19 cellular contexts compared by ENCODE assay signal in genomic region chr6:31782126-31782941, GRCh38. TPM values are rescaled to one million over a fixed set of nuclear protein-coding genes. Genes with fewer than 3 reads are reported as not detected.
DNase-seq lines count a peak whose midpoint lies in the region; ATAC-seq, FAIRE-seq and TF ChIP-seq lines count a peak whose summit lies in the region.
"Had no signal": no experiment of that assay in that cellular context is flagged by ENCODE, and none has a peak within 500 bp of the region (broad histone marks: within the 10 kb centered on the region; RNA-seq: fewer than 3 reads in every experiment).

No MANE protein-coding gene starts in this region.

- no peak for TF ChIP-seq EP300 in GM12878 (IDR thresholded peaks at IDR 0.05; ENCODE audit: borderline replicate concordance in 1 of 2, control insufficient read depth in 1 of 2, low read depth in 2 of 2, low read length in 2 of 2)

- no peak overlapping the region for H3K9ac ChIP-seq in GM12878 (ENCODE audit: control insufficient read depth, insufficient read depth, low read length)

- TF ChIP-seq CTCF in Caco-2 (IDR thresholded peaks at IDR 0.05; ENCODE audit: insufficient read depth in 1 of 2, low read depth in 1 of 2, low read length in 1 of 2, severe bottlenecking in 1 of 2, unreplicated experiment in 1 of 2) (no peak), GM12878 (IDR thresholded peaks at IDR 0.05 in 2 of 3, conservative IDR thresholded peaks at IDR 0.05 in 1 of 3; ENCODE audit: control insufficient read depth in 2 of 3, extremely low read depth in 1 of 3, insufficient read depth in 1 of 3, low read depth in 3 of 3, low read length in 3 of 3) (no peak), osteoblast (IDR thresholded peaks at IDR 0.05; ENCODE audit: extremely low read depth, low read depth, low read length) (no peak)

- H3K27ac ChIP-seq in GM12878 (ENCODE audit: control insufficient read depth, insufficient read depth) (no peak overlapping the region), osteoblast (ENCODE audit: low read depth, low read length) (no peak overlapping the region)

- H3K79me2 ChIP-seq in GM12878 (ENCODE audit: control insufficient read depth, insufficient read depth, low read length) (no peaks in the 10 kb centered on the region), osteoblast (ENCODE audit: insufficient read depth, low read length) (no peaks in the 10 kb centered on the region)

- no peaks in the 10 kb centered on the region for H3K27me3 ChIP-seq in Caco-2 (replicated peaks; ENCODE audit: control insufficient read depth, insufficient read depth, low read length)
- H3K27me3 ChIP-seq in GM12878 (replicated peaks in 1 of 2; ENCODE audit: control insufficient read depth in 2 of 2, insufficient read depth in 2 of 2, low read length in 1 of 2), result no peaks in the 10 kb centered on the region
- H3K27me3 ChIP-seq in osteoblast (ENCODE audit: insufficient read depth, low read length), result no peaks in the 10 kb centered on the region

- CTCF ChIA-PET in Caco-2 (lab: Charles Lee), result no interaction called here
- CTCF ChIA-PET in GM12878 (lab: Yijun Ruan, JAX), result interaction anchor here (0.6 to 1.4 kb wide), 2 partner anchors 9 to 10 kb away, joined by 3 read pairs; no protein-coding TSS in a partner anchor

- FAIRE-seq in GM12878 (lab: Jason Lieb, UNC), result no peak

- H2AFZ ChIP-seq in GM12878 (ENCODE audit: control insufficient read depth, low read depth, low read length) (no peak overlapping the region), osteoblast (ENCODE audit: low read length) (no peak overlapping the region)

- BruUV-seq in Caco-2 (replicated peaks; lab: Mats Ljungman, UMichigan) (TSS peak; percentile 23), GM12878 (replicated peaks; lab: Mats Ljungman, UMichigan) (TSS peak; percentile 51)

- H3K9me3 ChIP-seq in Caco-2 (no peaks in the 10 kb centered on the region), GM12878 (replicated peaks; ENCODE audit: control insufficient read depth, insufficient read depth, low read length) (no peaks in the 10 kb centered on the region), osteoblast (ENCODE audit: low read depth, low read length) (no peaks in the 10 kb centered on the region)

- no peak for TF ChIP-seq RAD21 in GM12878 (IDR thresholded peaks at IDR 0.05; ENCODE audit: insufficient read depth, low read depth, low read length)

- H4K20me1 ChIP-seq in GM12878 (ENCODE audit: control insufficient read depth, insufficient read depth) (no peaks in the 10 kb centered on the region), osteoblast (ENCODE audit: insufficient read depth, low read length) (peaks cover 3% of the 10 kb centered on the region)

- H3K9me3 Mint-ChIP-seq in Caco-2 (ENCODE audit: unreplicated experiment), result no peaks in the 10 kb centered on the region
- H3K9me3 Mint-ChIP-seq: CD8-positive, alpha-beta memory T cell had no signal

- RAD21 ChIA-PET in GM12878 (lab: Charles Lee; ENCODE audit: unreplicated experiment), result no interaction called here

- no peaks in the 10 kb centered on the region for H3K27me3 Mint-ChIP-seq in Caco-2 (ENCODE audit: insufficient read depth, unreplicated experiment)
- H3K27me3 Mint-ChIP-seq: CD8-positive, alpha-beta memory T cell had no signal

- ATAC-seq in GM18505 (IDR thresholded peaks at IDR 0.05; ENCODE audit: unreplicated experiment) (no peak), GM12878 (no peak), HG02588 (IDR thresholded peaks at IDR 0.05; ENCODE audit: unreplicated experiment) (no peak), HG03025 (IDR thresholded peaks at IDR 0.05; ENCODE audit: low FRiP score, unreplicated experiment) (no peak)

- H3K4me2 ChIP-seq in GM12878 (ENCODE audit: control insufficient read depth, insufficient read depth) (no peak overlapping the region), osteoblast (ENCODE audit: insufficient read depth, low read length) (no peak overlapping the region)

- peaks cover 5% of the 10 kb centered on the region for H3K4me1 ChIP-seq in Caco-2
- H3K4me1 ChIP-seq in GM12878 (ENCODE audit: control insufficient read depth, insufficient read depth, low read length), result peaks cover 8% of the 10 kb centered on the region
- peaks cover 4% of the 10 kb centered on the region for H3K4me1 ChIP-seq in osteoblast (ENCODE audit: insufficient read depth, low read length)

- no peaks in the 10 kb centered on the region for H3K4me1 Mint-ChIP-seq in Caco-2 (ENCODE audit: low read depth, unreplicated experiment)

- intact Hi-C loops in Caco-2 (cut with micrococcal nuclease; ENCODE audit: unreplicated experiment), result no loop called here
- intact Hi-C loops in GM12878 (cut with micrococcal nuclease; ENCODE audit: unreplicated experiment), result no loop called here

- in situ Hi-C loops in GM12878 (cut with MboI), result no loop called here

- POLR2A ChIA-PET in Caco-2 (lab: Charles Lee) (no interaction called here), GM12878 (lab: Charles Lee) (no interaction called here)

- peaks cover 60% of the 10 kb centered on the region for H3K36me3 Mint-ChIP-seq in Caco-2 (ENCODE audit: insufficient read depth, unreplicated experiment)

- no peak overlapping the region for H3K4me3 Mint-ChIP-seq in Caco-2 (ENCODE audit: unreplicated experiment)

- no peak overlapping the region for H3K4me3 ChIP-seq in Caco-2 (ENCODE audit: low read depth, low read length)
- H3K4me3 ChIP-seq in GM12878, result no peak overlapping the region
- no peak overlapping the region for H3K4me3 ChIP-seq in osteoblast (ENCODE audit: insufficient read depth, low read length)

- SMC1A ChIA-PET in GM12878 (lab: Charles Lee; ENCODE audit: uncharacterized antibody, unreplicated experiment), result interaction anchor here (0.8 kb wide), 1 partner anchor 30 kb away, joined by 3 read pairs; no protein-coding TSS in a partner anchor

- H3K27ac Mint-ChIP-seq in Caco-2 (ENCODE audit: unreplicated experiment), result no peak overlapping the region
- H3K27ac Mint-ChIP-seq: CD8-positive, alpha-beta memory T cell had no signal

- peak; percentile 14 for TF ChIP-seq POLR2A in GM18505 (IDR thresholded peaks at IDR 0.05; ENCODE audit: borderline replicate concordance, extremely low read depth, insufficient read depth, insufficient read length)
- TF ChIP-seq POLR2A in GM12878 (IDR thresholded peaks at IDR 0.05; ENCODE audit: low read depth, low read length), result peak; percentile 68

- 93% methylated on average over 34 of the region's 34 CpGs for WGBS in GM12878 (ENCODE audit: insufficient coverage, insufficient replicate concordance, low lambda C conversion rate, missing lambda C conversion rate)

- DNase-seq in Caco-2, result no peak
- DNase-seq in GM12878 (ENCODE audit: low read depth, low spot score), result no peak
- DNase-seq in osteoblast (ENCODE audit: insufficient read length, low spot score, missing footprints), result peak; percentile 62
- no peak for DNase-seq in NK-92 treated with Interleukin-12 subunit alpha and Interleukin-12 subunit beta, amount 100 ng/mL, for 24 hours (lab: John Stamatoyannopoulos, UW)
- DNase-seq: ACHN, C1 segment of cervical spinal cord, DMS79 treated with DMSO at 0.1 percent for 48 hours, H7, KBM-7, NCI-H1105 treated with DMSO at 0.1 percent for 48 hours, NCI-H187, NCI-H2107, NCI-H510A treated with DMSO at 0.1 percent for 48 hours, NCI-H774 had no signal

- H3K36me3 ChIP-seq in Caco-2 (ENCODE audit: control insufficient read depth, insufficient read depth, low read length) (no peaks in the 10 kb centered on the region), GM12878 (ENCODE audit: control insufficient read depth in 2 of 2, insufficient read depth in 2 of 2, low read length in 1 of 2) (peaks cover 6 to 51% of the 10 kb centered on the region in 2 experiments; a peak in 3 of 4 replicates), osteoblast (ENCODE audit: insufficient read depth, low read length) (peaks cover 69% of the 10 kb centered on the region)

RNA-seq across cellular contexts. Expression of gene VWA7, which starts 5.2 kb away (rescaled TPM):
- 0.61 and 1.5 TPM in 2 replicates for total RNA-seq in Caco-2 (2022)
- total RNA-seq in GM12878 (2013; cell fraction: nucleolus; rRNA removed), result 7.5 and 10.4 TPM in 2 replicates
- total RNA-seq in GM12878 (2014; rRNA removed), result 2.0 and 2.7 TPM in 2 replicates
- total RNA-seq in GM12878 (2014; rRNA removed; fragmentation: Illumina TruSeq; extraction: Trizol), result 0.94 and 1.2 TPM in 2 replicates
- total RNA-seq in GM12878 (2021), result 2.3 and 3.1 TPM in 2 replicates
- polyA plus RNA-seq in GM12878 (2011; ENCODE audit: low read depth), result 0.33 TPM
- polyA plus RNA-seq in GM12878 (2011; rRNA removed), result 1.1 and 1.3 TPM in 2 replicates
- polyA plus RNA-seq in GM12878 (2011; cell fraction: cytosol; rRNA removed), result 1.4 and 1.8 TPM in 2 replicates
- polyA plus RNA-seq in GM12878 (2011; cell fraction: nucleus; rRNA removed), result 12.8 and 13.9 TPM in 2 replicates
- 1.2 and 1.4 TPM in 2 replicates for polyA plus RNA-seq in GM12878 (2012)
- polyA plus RNA-seq in GM12878 (2014; fragmentation: Illumina TruSeq; extraction: Trizol), result 1.0 TPM in 1 of 2 replicates, not detected in the other
- under 1 TPM in 1 of 2 experiments, not detected in 1; 0.11 TPM for polyA plus RNA-seq in GM12878 (2014; fragmentation: Nextera tagmentation; extraction: Ambion mirVana)
- polyA plus RNA-seq in GM12878 (2014; rRNA removed), result 2.6 and 3.0 TPM in 2 replicates
- polyA plus RNA-seq in GM12878 (2016; fragmentation: Nextera tagmentation; extraction: Ambion mirVana), result 1 to 10 TPM; 1.2 TPM
- polyA minus RNA-seq in GM12878 (2011; rRNA and poly(A)+ RNA removed), result 1.6 and 2.3 TPM in 2 replicates
- polyA minus RNA-seq in GM12878 (2011; cell fraction: cytosol; rRNA and poly(A)+ RNA removed), result 2.5 TPM in 1 of 2 replicates, not detected in the other
- 3.5 and 6.2 TPM in 2 replicates for polyA minus RNA-seq in GM12878 (2011; cell fraction: nucleus; rRNA and poly(A)+ RNA removed)
- total RNA-seq in osteoblast, result 0.29 and 0.36 TPM in 2 replicates
- total RNA-seq: SK-MEL-5 had no signal

RNA-seq across cellular contexts. Expression of gene VARS1, which starts 13.2 kb away (rescaled TPM):
- 132 and 135 TPM in 2 replicates for total RNA-seq in Caco-2 (2022)
- 71.4 and 80.0 TPM in 2 replicates for total RNA-seq in GM12878 (2013; cell fraction: nucleolus; rRNA removed)
- total RNA-seq in GM12878 (2014; rRNA removed), result 61.4 and 90.1 TPM in 2 replicates
- 63.8 and 69.1 TPM in 2 replicates for total RNA-seq in GM12878 (2014; rRNA removed; fragmentation: Illumina TruSeq; extraction: Trizol)
- total RNA-seq in GM12878 (2021), result 232 and 243 TPM in 2 replicates
- polyA plus RNA-seq in GM12878 (2011; ENCODE audit: low read depth), result 31.0 TPM
- polyA plus RNA-seq in GM12878 (2011; rRNA removed), result 11.3 and 15.8 TPM in 2 replicates
- 28.9 and 30.5 TPM in 2 replicates for polyA plus RNA-seq in GM12878 (2011; cell fraction: cytosol; rRNA removed)
- polyA plus RNA-seq in GM12878 (2011; cell fraction: nucleus; rRNA removed), result 193 and 303 TPM in 2 replicates
- 42.8 and 46.7 TPM in 2 replicates for polyA plus RNA-seq in GM12878 (2012)
- 92.9 and 138 TPM in 2 replicates for polyA plus RNA-seq in GM12878 (2014; fragmentation: Illumina TruSeq; extraction: Trizol)
- polyA plus RNA-seq in GM12878 (2014; fragmentation: Nextera tagmentation; extraction: Ambion mirVana), result 1 to 10 TPM; 1.2 to 5.7 TPM
- polyA plus RNA-seq in GM12878 (2014; rRNA removed), result 71.3 and 92.5 TPM in 2 replicates
- polyA plus RNA-seq in GM12878 (2016; fragmentation: Nextera tagmentation; extraction: Ambion mirVana), result 100 to 1,000 TPM; 121 to 155 TPM
- polyA minus RNA-seq in GM12878 (2011; rRNA and poly(A)+ RNA removed), result 35.0 and 60.0 TPM in 2 replicates
- 52.5 and 54.9 TPM in 2 replicates for polyA minus RNA-seq in GM12878 (2011; cell fraction: cytosol; rRNA and poly(A)+ RNA removed)
- polyA minus RNA-seq in GM12878 (2011; cell fraction: nucleus; rRNA and poly(A)+ RNA removed), result 42.4 and 91.2 TPM in 2 replicates
- total RNA-seq in osteoblast, result 40.1 and 42.0 TPM in 2 replicates

RNA-seq across cellular contexts. Expression of gene SAPCD1, which starts 19.9 kb away (rescaled TPM):
- total RNA-seq in Caco-2 (2022) (6.4 and 13.0 TPM in 2 replicates), GM12878 (2014; rRNA removed) (3.4 and 6.3 TPM in 2 replicates), GM12878 (2014; rRNA removed; fragmentation: Illumina TruSeq; extraction: Trizol) (6.0 and 6.1 TPM in 2 replicates), GM12878 (2021) (8.6 and 13.0 TPM in 2 replicates), osteoblast (0.59 and 1.4 TPM in 2 replicates)
- 19.2 and 21.8 TPM in 2 replicates for total RNA-seq in GM12878 (2013; cell fraction: nucleolus; rRNA removed)
- 11.4 TPM for polyA plus RNA-seq in GM12878 (2011; ENCODE audit: low read depth)
- polyA plus RNA-seq in GM12878 (2011; rRNA removed) (3.2 and 5.6 TPM in 2 replicates), GM12878 (2014; fragmentation: Illumina TruSeq; extraction: Trizol) (9.5 and 15.4 TPM in 2 replicates), GM12878 (2014; fragmentation: Nextera tagmentation; extraction: Ambion mirVana) (1 to 10 TPM; 1.6 to 3.1 TPM), GM12878 (2014; rRNA removed) (10.4 and 12.2 TPM in 2 replicates), GM12878 (2016; fragmentation: Nextera tagmentation; extraction: Ambion mirVana) (1 to 10 TPM; 3.5 to 4.7 TPM)
- 1.7 TPM in 2 replicates for polyA plus RNA-seq in GM12878 (2011; cell fraction: cytosol; rRNA removed)
- polyA plus RNA-seq in GM12878 (2011; cell fraction: nucleus; rRNA removed), result 53.4 and 54.9 TPM in 2 replicates
- polyA plus RNA-seq in GM12878 (2012), result 10.0 and 18.1 TPM in 2 replicates
- polyA minus RNA-seq in GM12878 (2011; rRNA and poly(A)+ RNA removed), result not detected in 2 replicates
- not detected in 2 replicates for polyA minus RNA-seq in GM12878 (2011; cell fraction: cytosol; rRNA and poly(A)+ RNA removed)
- 1.1 and 5.0 TPM in 2 replicates for polyA minus RNA-seq in GM12878 (2011; cell fraction: nucleus; rRNA and poly(A)+ RNA removed)
- polyA plus RNA-seq: CD8-positive, alpha-beta memory T cell had no signal

RNA-seq across cellular contexts. Expression of gene LSM2, which starts 24.4 kb away (rescaled TPM):
- total RNA-seq in Caco-2 (2022), result 56.3 and 61.2 TPM in 2 replicates
- 5.2 and 7.8 TPM in 2 replicates for total RNA-seq in GM12878 (2013; cell fraction: nucleolus; rRNA removed)
- total RNA-seq in GM12878 (2014; rRNA removed), result 146 and 163 TPM in 2 replicates
- total RNA-seq in GM12878 (2014; rRNA removed; fragmentation: Illumina TruSeq; extraction: Trizol), result 97.1 and 99.1 TPM in 2 replicates
- total RNA-seq in GM12878 (2021), result 117 and 123 TPM in 2 replicates
- polyA plus RNA-seq in GM12878 (2011; ENCODE audit: low read depth), result 82.2 TPM
- 81.9 and 101 TPM in 2 replicates for polyA plus RNA-seq in GM12878 (2011; rRNA removed)
- 186 and 196 TPM in 2 replicates for polyA plus RNA-seq in GM12878 (2011; cell fraction: cytosol; rRNA removed)
- polyA plus RNA-seq in GM12878 (2011; cell fraction: nucleus; rRNA removed), result 68.3 and 79.7 TPM in 2 replicates
- 82.7 and 97.0 TPM in 2 replicates for polyA plus RNA-seq in GM12878 (2012)
- polyA plus RNA-seq in GM12878 (2014; fragmentation: Illumina TruSeq; extraction: Trizol), result 116 and 131 TPM in 2 replicates
- polyA plus RNA-seq in GM12878 (2014; fragmentation: Nextera tagmentation; extraction: Ambion mirVana), result 100 to 1,000 TPM; 245 to 248 TPM
- polyA plus RNA-seq in GM12878 (2014; rRNA removed), result 143 and 165 TPM in 2 replicates
- polyA plus RNA-seq in GM12878 (2016; fragmentation: Nextera tagmentation; extraction: Ambion mirVana), result 100 to 1,000 TPM; 238 to 276 TPM
- polyA minus RNA-seq in GM12878 (2011; rRNA and poly(A)+ RNA removed), result 102 and 120 TPM in 2 replicates
- 47.5 and 49.6 TPM in 2 replicates for polyA minus RNA-seq in GM12878 (2011; cell fraction: cytosol; rRNA and poly(A)+ RNA removed)
- 10.9 and 15.6 TPM in 2 replicates for polyA minus RNA-seq in GM12878 (2011; cell fraction: nucleus; rRNA and poly(A)+ RNA removed)
- 18.3 and 22.4 TPM in 2 replicates for total RNA-seq in osteoblast

RNA-seq across cellular contexts. Expression of gene HSPA1L, which starts 32.7 kb away (rescaled TPM):
- 0.86 and 1.6 TPM in 2 replicates for total RNA-seq in Caco-2 (2022)
- 0.66 and 1.0 TPM in 2 replicates for total RNA-seq in GM12878 (2013; cell fraction: nucleolus; rRNA removed)
- 1.2 and 1.4 TPM in 2 replicates for total RNA-seq in GM12878 (2014; rRNA removed)
- 1.4 and 1.6 TPM in 2 replicates for total RNA-seq in GM12878 (2014; rRNA removed; fragmentation: Illumina TruSeq; extraction: Trizol)
- total RNA-seq in GM12878 (2021), result 1.5 and 1.6 TPM in 2 replicates
- 0.67 TPM for polyA plus RNA-seq in GM12878 (2011; ENCODE audit: low read depth)
- 1.8 and 1.9 TPM in 2 replicates for polyA plus RNA-seq in GM12878 (2011; rRNA removed)
- polyA plus RNA-seq in GM12878 (2011; cell fraction: cytosol; rRNA removed), result 1.1 TPM in 2 replicates
- polyA plus RNA-seq in GM12878 (2011; cell fraction: nucleus; rRNA removed), result 0.82 and 1.1 TPM in 2 replicates
- polyA plus RNA-seq in GM12878 (2012), result 0.54 and 0.86 TPM in 2 replicates
- polyA plus RNA-seq in GM12878 (2014; fragmentation: Illumina TruSeq; extraction: Trizol), result 1.5 and 1.6 TPM in 2 replicates
- polyA plus RNA-seq in GM12878 (2014; fragmentation: Nextera tagmentation; extraction: Ambion mirVana), result under 1 TPM; 0.69 TPM
- 1.4 and 1.6 TPM in 2 replicates for polyA plus RNA-seq in GM12878 (2014; rRNA removed)
- 1 to 10 TPM; 1.6 to 2.5 TPM for polyA plus RNA-seq in GM12878 (2016; fragmentation: Nextera tagmentation; extraction: Ambion mirVana)
- 1.3 and 1.4 TPM in 2 replicates for polyA minus RNA-seq in GM12878 (2011; rRNA and poly(A)+ RNA removed)
- polyA minus RNA-seq in GM12878 (2011; cell fraction: cytosol; rRNA and poly(A)+ RNA removed), result 0.94 TPM in 1 of 2 replicates, not detected in the other
- 0.29 and 0.36 TPM in 2 replicates for polyA minus RNA-seq in GM12878 (2011; cell fraction: nucleus; rRNA and poly(A)+ RNA removed)
- total RNA-seq in osteoblast, result 0.29 and 0.72 TPM in 2 replicates
